In genomic region chr5:159412284-159413046, GRCh38 we compare ENCODE assay signal across 8 cellular contexts.
A peak's percentile ranks its signal among the peaks of the same experiment; 100 is the strongest.
DNase-seq lines count a peak whose midpoint lies in the region; ATAC-seq and TF ChIP-seq lines count a peak whose summit lies in the region.

No MANE protein-coding gene starts in this region.

- no peak for TF ChIP-seq CTCF in right atrium auricular region (IDR thresholded peaks at IDR 0.05)

- peaks cover 31% of the 10 kb centered on the region for H3K36me3 Mint-ChIP-seq in activated CD4-positive, alpha-beta T cell treated with anti-CD3 and anti-CD28 coated beads, Interleukin-2, amount 10 ng/mL, durations not matched to agents 7 days and 5 days (ENCODE audit: low read depth)

- H3K4me3 ChIP-seq in right atrium auricular region = no peak overlapping the region

- peak overlapping the region; percentile 47 for H3K4me3 Mint-ChIP-seq in activated CD4-positive, alpha-beta T cell treated with anti-CD3 and anti-CD28 coated beads, Interleukin-2, amount 10 ng/mL, durations not matched to agents 7 days and 5 days

- H3K27me3 Mint-ChIP-seq in activated CD4-positive, alpha-beta T cell treated with anti-CD3 and anti-CD28 coated beads, Interleukin-2, amount 10 ng/mL, durations not matched to agents 7 days and 5 days = peaks cover 23% of the 10 kb centered on the region

- H3K4me1 Mint-ChIP-seq in activated CD4-positive, alpha-beta T cell treated with anti-CD3 and anti-CD28 coated beads, Interleukin-2, amount 10 ng/mL, durations not matched to agents 7 days and 5 days = peaks cover 65% of the 10 kb centered on the region

- DNase-seq in activated CD4-positive, alpha-beta T cell treated with anti-CD3 and anti-CD28 coated beads, Interleukin-2, amount 10 ng/mL, durations not matched to agents 7 days and 5 days = peak; percentile 90
- peak; percentile 56 for DNase-seq in germinal center (ENCODE audit: low spot score)
- DNase-seq in stimulated activated CD8-positive, alpha-beta memory T cell treated with anti-CD3 and anti-CD28 coated beads, Interleukin-7, amount 100 ng/mL, for 4 hours (ENCODE audit: low read depth in 2 of 2) = peak; percentile 43 to 44
- no peak for DNase-seq in right atrium auricular region (ENCODE audit: low spot score)
- no peak for DNase-seq in islet precursor cell
- DNase-seq in D341Med (ENCODE audit: low spot score) = no peak

- H3K27me3 ChIP-seq in right atrium auricular region = no peaks in the 10 kb centered on the region

- H3K9me3 Mint-ChIP-seq in activated CD4-positive, alpha-beta T cell treated with anti-CD3 and anti-CD28 coated beads, Interleukin-2, amount 10 ng/mL, durations not matched to agents 7 days and 5 days = peaks cover 16% of the 10 kb centered on the region

- CTCF ChIA-PET in activated CD4-positive, alpha-beta T cell treated with anti-CD3 and anti-CD28 coated beads, Interleukin-2, amount 10 ng/mL, durations not matched to agents 7 days and 5 days (lab: Charles Lee) = interaction anchor here (0.6 to 1.7 kb wide), 5 partner anchors 11 to 88 kb away, joined by 3 to 5 read pairs (median 4); no protein-coding TSS in a partner anchor

- H3K27ac ChIP-seq in right atrium auricular region = no peak overlapping the region

- no peaks in the 10 kb centered on the region for H3K4me1 ChIP-seq in right atrium auricular region

- H3K36me3 ChIP-seq in right atrium auricular region = no peaks in the 10 kb centered on the region

- POLR2A ChIA-PET in activated CD4-positive, alpha-beta T cell treated with anti-CD3 and anti-CD28 coated beads, Interleukin-2, amount 10 ng/mL, durations not matched to agents 7 days and 5 days (lab: Charles Lee) = interaction anchor here (0.6 to 1.2 kb wide), 3 partner anchors 45 to 92 kb away, joined by 3 to 4 read pairs (median 3); no protein-coding TSS in a partner anchor

- ATAC-seq in GM19467 (IDR thresholded peaks at IDR 0.05; ENCODE audit: unreplicated experiment) (peak; percentile 60), HG03460 (IDR thresholded peaks at IDR 0.05; ENCODE audit: unreplicated experiment) (peak; percentile 81)

- H3K27ac Mint-ChIP-seq in activated CD4-positive, alpha-beta T cell treated with anti-CD3 and anti-CD28 coated beads, Interleukin-2, amount 10 ng/mL, durations not matched to agents 7 days and 5 days = peak overlapping the region; percentile 94

- H3K9me3 ChIP-seq in right atrium auricular region = no peaks in the 10 kb centered on the region

Comparison
In these comparisons a context has a peak if more than half of its experiments do, and no peak if none do; other contexts are left out.
1. DNase-seq: peak in activated CD4-positive, alpha-beta T cell treated with anti-CD3 and anti-CD28 coated beads, Interleukin-2, amount 10 ng/mL, durations not matched to agents 7 days and 5 days (single experiment), germinal center (single experiment) and stimulated activated CD8-positive, alpha-beta memory T cell treated with anti-CD3 and anti-CD28 coated beads, Interleukin-7, amount 100 ng/mL, for 4 hours (2 of 2); none in right atrium auricular region (single experiment), islet precursor cell (single experiment) and D341Med (single experiment).